8 cellular contexts compared by ENCODE assay signal in genomic region chr15:41417418-41417811, GRCh38. TPM values are rescaled to one million over a fixed set of nuclear protein-coding genes. Genes with fewer than 3 reads are reported as not detected.
DNase-seq lines count a peak whose midpoint lies in the region; ATAC-seq and TF ChIP-seq lines count a peak whose summit lies in the region.

No MANE protein-coding gene starts in this region.

- peak overlapping the region; percentile 96 for H3K4me2 ChIP-seq in PC-3 (ENCODE audit: low read length)

- ATAC-seq in activated CD4-positive, alpha-beta T cell treated with anti-CD3 and anti-CD28 coated beads for 36 hours = peak; percentile 44
- peak; percentile 40 for ATAC-seq in HG02763 (IDR thresholded peaks at IDR 0.05; ENCODE audit: unreplicated experiment)
- ATAC-seq in PC-3 = peak; percentile 44

- peak overlapping the region; percentile 94 for H3K9ac ChIP-seq in PC-3 (ENCODE audit: low read length)

- H3K4me3 Mint-ChIP-seq in activated CD4-positive, alpha-beta T cell treated with anti-CD3 and anti-CD28 coated beads for 36 hours = peak overlapping the region; percentile 88

- CTCF ChIA-PET in activated CD4-positive, alpha-beta T cell treated with anti-CD3 and anti-CD28 coated beads for 36 hours (lab: Charles Lee) = no interaction called here
- CTCF ChIA-PET in PC-3 (lab: Charles Lee) = no interaction called here

- POLR2A ChIA-PET in activated CD4-positive, alpha-beta T cell treated with anti-CD3 and anti-CD28 coated beads for 36 hours (lab: Charles Lee) = interaction anchor here (0.6 kb wide), 1 partner anchor 12 kb away, joined by 5 read pairs; no protein-coding TSS in a partner anchor
- POLR2A ChIA-PET in PC-3 (lab: Charles Lee; ENCODE audit: unreplicated experiment) = no interaction called here

- BruUV-seq in PC-3 (replicated peaks; lab: Mats Ljungman, UMichigan) = no TSS peak

- DNase-seq in activated CD4-positive, alpha-beta T cell treated with anti-CD3 and anti-CD28 coated beads for 36 hours = peak; percentile 52
- no peak for DNase-seq in activated CD4-positive, alpha-beta T cell treated with anti-CD3 and anti-CD28 coated beads, Interleukin-2, amount 50 U/mL, for 4 hours
- DNase-seq in PC-3 = peak; percentile 8
- DNase-seq in cerebellar cortex (ENCODE audit: low spot score) = peak; percentile 5
- peak; percentile 19 to 89 for DNase-seq in lower leg skin (ENCODE audit: low spot score in 2 of 2)
- DNase-seq in stomach = no peak
- DNase-seq in GM10266 (ENCODE audit: extremely low spot score) = no peak

- intact Hi-C loops in activated CD4-positive, alpha-beta T cell treated with anti-CD3 and anti-CD28 coated beads for 36 hours (cut with DNase I, micrococcal nuclease) = loop anchor here (1.0 to 10.0 kb wide), 15 partner anchors 15 to 663 kb away; partner anchors contain the start of genes NDUFAF1 (in 2 of the 2), CHAC1 (in 1 of the 2), CHP1 (in 1 of the 2) and EHD4 (in 1 of the 2)
- intact Hi-C loops in PC-3 (cut with micrococcal nuclease) = no loop called here
- intact Hi-C loops in lower leg skin (cut with DNase I; ENCODE audit: low total_unique reads) = no loop called here
- intact Hi-C loops in stomach (cut with DNase I; ENCODE audit: low total_unique reads) = no loop called here

- no peak overlapping the region for H3K27ac ChIP-seq in PC-3 (ENCODE audit: low read length)
- peak overlapping the region; percentile 84 to 94 (median 89) for H3K27ac ChIP-seq in stomach

- no peaks in the 10 kb centered on the region for H3K27me3 Mint-ChIP-seq in activated CD4-positive, alpha-beta T cell treated with anti-CD3 and anti-CD28 coated beads for 36 hours

- H3K27me3 ChIP-seq in PC-3 (ENCODE audit: low read length) (no peaks in the 10 kb centered on the region), stomach (no peaks in the 10 kb centered on the region)

- no peaks in the 10 kb centered on the region for H3K9me2 ChIP-seq in PC-3 (replicated peaks; ENCODE audit: low read length)

- TF ChIP-seq POLR2A in lower leg skin (IDR thresholded peaks at IDR 0.05) (no peak), stomach (IDR thresholded peaks at IDR 0.05) (no peak)

- WGBS in lower leg skin, 2 donors = 0 to 1% methylated on average over 25 to 32 of the region's 32 CpGs
- 0 to 2% (median 1%) methylated on average over 27 to 32 of the region's 32 CpGs for WGBS in stomach, 5 donors

- peaks cover 24% of the 10 kb centered on the region for H4K20me1 ChIP-seq in PC-3 (ENCODE audit: low read length)

- H3K36me3 ChIP-seq in PC-3 (ENCODE audit: low read depth, low read length) (no peaks in the 10 kb centered on the region), stomach (no peaks in the 10 kb centered on the region)

- H3F3A ChIP-seq in PC-3 (ENCODE audit: low read length, unreplicated experiment) = no peaks in the 10 kb centered on the region

- no peaks in the 10 kb centered on the region for H3K9me3 Mint-ChIP-seq in activated CD4-positive, alpha-beta T cell treated with anti-CD3 and anti-CD28 coated beads for 36 hours (ENCODE audit: low read depth)

- peaks cover 68% of the 10 kb centered on the region for H3K79me2 ChIP-seq in PC-3 (ENCODE audit: low read length)

- H3K36me3 Mint-ChIP-seq in activated CD4-positive, alpha-beta T cell treated with anti-CD3 and anti-CD28 coated beads for 36 hours (ENCODE audit: low read depth) = peaks cover 8% of the 10 kb centered on the region

- H3K9me3 ChIP-seq in PC-3 (ENCODE audit: low read length) = no peaks in the 10 kb centered on the region
- no peaks in the 10 kb centered on the region for H3K9me3 ChIP-seq in stomach

- peak overlapping the region; percentile 80 for H3K27ac Mint-ChIP-seq in activated CD4-positive, alpha-beta T cell treated with anti-CD3 and anti-CD28 coated beads for 36 hours

- peaks cover 19% of the 10 kb centered on the region for H3K4me1 ChIP-seq in PC-3 (ENCODE audit: insufficient read depth, low read length)
- peaks cover 19 to 55% (median 38%) of the 10 kb centered on the region in 4 donors for H3K4me1 ChIP-seq in stomach

- peaks cover 38% of the 10 kb centered on the region for H3K4me1 Mint-ChIP-seq in activated CD4-positive, alpha-beta T cell treated with anti-CD3 and anti-CD28 coated beads for 36 hours

- no peak for TF ChIP-seq CTCF in PC-3 (conservative IDR thresholded peaks at IDR 0.05; ENCODE audit: low read depth, low read length)
- no peak for TF ChIP-seq CTCF in lower leg skin (IDR thresholded peaks at IDR 0.05)
- TF ChIP-seq CTCF in stomach (IDR thresholded peaks at IDR 0.05) = no peak
- no peak for TF ChIP-seq CTCF in GM10266 (IDR thresholded peaks at IDR 0.05; ENCODE audit: control insufficient read depth, insufficient read depth, low read depth, missing control alignments)

- peak overlapping the region; percentile 57; the same call in 1 of the 2 replicates for H2AFZ ChIP-seq in PC-3 (ENCODE audit: low read length)

- H3K4me3 ChIP-seq in PC-3 (ENCODE audit: low read length) (peak overlapping the region; percentile 91), lower leg skin (ENCODE audit: low read depth, poor library complexity, severe bottlenecking) (peak overlapping the region; percentile 82), stomach (peak overlapping the region; percentile 79 to 91 (median 82))

- no peak for TF ChIP-seq EP300 in stomach (IDR thresholded peaks at IDR 0.05)

RNA-seq across cellular contexts. Expression of gene RTF1, which starts 0.5 kb away (rescaled TPM):
- total RNA-seq in activated CD4-positive, alpha-beta T cell treated with anti-CD3 and anti-CD28 coated beads for 36 hours = 10 to 100 TPM; 29.4 to 32.3 TPM
- 20.2 and 25.9 TPM in 2 replicates for total RNA-seq in PC-3 (2014; rRNA removed)
- total RNA-seq in lower leg skin = 10 to 100 TPM; 23.4 to 73.0 (median 37.2) TPM
- 10 to 100 TPM in 4 of 5 donors, 1 to 10 TPM in 1; 8.8 to 47.9 (median 44.6) TPM for total RNA-seq in stomach
- 10 to 100 TPM; 13.4 to 46.0 (median 16.7) TPM for polyA plus RNA-seq in stomach

RNA-seq across cellular contexts. Expression of gene NDUFAF1, which starts 15.1 kb away (rescaled TPM):
- 10 to 100 TPM; 16.9 to 27.2 TPM for total RNA-seq in activated CD4-positive, alpha-beta T cell treated with anti-CD3 and anti-CD28 coated beads for 36 hours
- total RNA-seq in PC-3 (2014; rRNA removed) (22.4 and 47.2 TPM in 2 replicates), lower leg skin (10 to 100 TPM in 3 of 4 donors, 1 to 10 TPM in 1; 9.6 to 16.8 (median 15.1) TPM), stomach (10 to 100 TPM in 4 of 5 donors, 1 to 10 TPM in 1; 7.4 to 74.1 (median 17.8) TPM)
- polyA plus RNA-seq in stomach = 10 to 100 TPM; 16.5 to 20.2 (median 18.9) TPM

Comparison
In these comparisons a context has a peak if more than half of its experiments do, and no peak if none do; other contexts are left out.
1. DNase-seq: peak in activated CD4-positive, alpha-beta T cell treated with anti-CD3 and anti-CD28 coated beads for 36 hours (single experiment), PC-3 (single experiment), cerebellar cortex (single experiment) and lower leg skin (2 of 2); none in activated CD4-positive, alpha-beta T cell treated with anti-CD3 and anti-CD28 coated beads, Interleukin-2, amount 50 U/mL, for 4 hours (0 of 2), stomach (single experiment) and GM10266 (single experiment).
2. intact Hi-C loops: an anchor here in activated CD4-positive, alpha-beta T cell treated with anti-CD3 and anti-CD28 coated beads for 36 hours (1.0 to 10.0 kb wide); none called in PC-3, lower leg skin and stomach.
3. Peak in every context shown above with its lines, with median percentiles within 50 percentile points of each other: ATAC-seq and H3K4me3 ChIP-seq.